2 cellular contexts compared by ENCODE assay signal in the genomic region with DNA sequence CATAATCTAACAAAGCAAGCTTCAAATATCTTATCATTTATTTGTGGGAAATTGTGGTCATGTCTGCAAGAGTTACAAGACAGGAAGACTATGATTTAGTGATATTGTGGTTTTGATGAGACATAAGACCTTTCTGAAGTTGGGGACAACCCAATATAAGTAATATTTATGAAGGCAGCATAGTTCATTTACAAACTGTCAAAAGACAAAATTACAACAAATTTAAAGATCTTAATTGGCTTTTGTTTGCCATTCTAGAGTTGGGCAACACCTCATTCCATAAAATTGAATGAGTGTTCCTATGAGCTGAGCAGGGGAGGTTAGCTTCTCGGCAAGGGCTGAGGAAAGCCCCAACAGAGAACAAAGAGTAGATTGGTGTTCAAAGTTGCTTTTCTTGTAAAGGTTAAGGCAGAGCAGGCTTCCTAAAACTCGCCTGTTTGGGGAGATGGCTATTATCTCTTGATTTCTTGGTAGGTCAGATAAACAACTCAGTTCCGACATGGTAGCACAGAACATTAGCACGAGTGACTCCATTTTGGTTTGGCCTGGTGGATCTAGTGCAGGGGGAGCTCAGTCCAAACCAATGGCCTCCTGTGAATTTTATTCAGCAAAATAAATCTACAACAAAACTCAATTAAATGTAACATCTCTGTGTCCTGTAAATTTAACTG.
A peak's percentile ranks its signal among the peaks of the same experiment; 100 is the strongest.
TF ChIP-seq lines count a peak whose summit lies in the region.

No MANE protein-coding gene starts in this region.

TF ChIP-seq in SK-N-SH treated with all-trans-retinoic acid at 6 μM for 48 hours, 23 proteins besides CTCF, POLR2A, EP300 and RAD21 (continued from another document):
- TF ChIP-seq TSHZ2 (CRISPR knock-in tag; IDR thresholded peaks at IDR 0.05) (peak; percentile 87), ZFP3 (CRISPR knock-in tag; IDR thresholded peaks at IDR 0.05) (peak; percentile 90), ZNF565 (CRISPR knock-in tag; conservative IDR thresholded peaks at IDR 0.05; ENCODE audit: low read depth) (no peak), RARB (CRISPR knock-in tag; IDR thresholded peaks at IDR 0.05) (no peak), CSRNP3 (CRISPR knock-in tag; IDR thresholded peaks at IDR 0.05) (no peak), ESRRG (CRISPR knock-in tag; IDR thresholded peaks at IDR 0.05) (peak; percentile 64; the same call in 1 of the 2 replicates), ZC3H10 (CRISPR knock-in tag; IDR thresholded peaks at IDR 0.05) (no peak), POU6F1 (CRISPR knock-in tag; IDR thresholded peaks at IDR 0.05; ENCODE audit: borderline replicate concordance, low read depth) (no peak), TOX (CRISPR knock-in tag; IDR thresholded peaks at IDR 0.05; ENCODE audit: borderline replicate concordance) (no peak), ZNF8 (CRISPR knock-in tag; IDR thresholded peaks at IDR 0.05) (peak; percentile 22; the same call in 1 of the 2 replicates), PPARA (CRISPR knock-in tag; IDR thresholded peaks at IDR 0.05; ENCODE audit: borderline replicate concordance) (peak; percentile 81; the same call in 1 of the 2 replicates), SNAI2 (CRISPR knock-in tag; IDR thresholded peaks at IDR 0.05) (peak; percentile 96), ZNF70 (CRISPR knock-in tag; IDR thresholded peaks at IDR 0.05) (no peak), OSR1 (CRISPR knock-in tag; IDR thresholded peaks at IDR 0.05) (no peak), PATZ1 (CRISPR knock-in tag; IDR thresholded peaks at IDR 0.05; ENCODE audit: borderline replicate concordance) (no peak)
TF ChIP-seq in SK-N-SH treated with all-trans-retinoic acid at 6 μM for 48 hours: peak in this region for 9.

TF ChIP-seq in SK-N-SH, 30 proteins besides CTCF, POLR2A, EP300 and RAD21 (continued from another document):
- TF ChIP-seq ZBTB33 (IDR thresholded peaks at IDR 0.05; ENCODE audit: borderline replicate concordance, low read depth) (no peak), POLR2AphosphoS5 (IDR thresholded peaks at IDR 0.05; ENCODE audit: low read depth, low read length) (no peak), NFIC (IDR thresholded peaks at IDR 0.05; ENCODE audit: borderline replicate concordance) (no peak), YY1 (IDR thresholded peaks at IDR 0.05; ENCODE audit: low read depth) (no peak)
- TF ChIP-seq, protein P1, sequence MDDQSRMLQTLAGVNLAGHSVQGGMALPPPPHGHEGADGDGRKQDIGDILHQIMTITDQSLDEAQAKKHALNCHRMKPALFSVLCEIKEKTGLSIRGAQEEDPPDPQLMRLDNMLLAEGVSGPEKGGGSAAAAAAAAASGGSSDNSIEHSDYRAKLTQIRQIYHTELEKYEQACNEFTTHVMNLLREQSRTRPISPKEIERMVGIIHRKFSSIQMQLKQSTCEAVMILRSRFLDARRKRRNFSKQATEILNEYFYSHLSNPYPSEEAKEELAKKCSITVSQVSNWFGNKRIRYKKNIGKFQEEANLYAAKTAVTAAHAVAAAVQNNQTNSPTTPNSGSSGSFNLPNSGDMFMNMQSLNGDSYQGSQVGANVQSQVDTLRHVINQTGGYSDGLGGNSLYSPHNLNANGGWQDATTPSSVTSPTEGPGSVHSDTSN (IDR thresholded peaks at IDR 0.05) = no peak
